8 cellular contexts compared by ENCODE assay signal in the genomic region with DNA sequence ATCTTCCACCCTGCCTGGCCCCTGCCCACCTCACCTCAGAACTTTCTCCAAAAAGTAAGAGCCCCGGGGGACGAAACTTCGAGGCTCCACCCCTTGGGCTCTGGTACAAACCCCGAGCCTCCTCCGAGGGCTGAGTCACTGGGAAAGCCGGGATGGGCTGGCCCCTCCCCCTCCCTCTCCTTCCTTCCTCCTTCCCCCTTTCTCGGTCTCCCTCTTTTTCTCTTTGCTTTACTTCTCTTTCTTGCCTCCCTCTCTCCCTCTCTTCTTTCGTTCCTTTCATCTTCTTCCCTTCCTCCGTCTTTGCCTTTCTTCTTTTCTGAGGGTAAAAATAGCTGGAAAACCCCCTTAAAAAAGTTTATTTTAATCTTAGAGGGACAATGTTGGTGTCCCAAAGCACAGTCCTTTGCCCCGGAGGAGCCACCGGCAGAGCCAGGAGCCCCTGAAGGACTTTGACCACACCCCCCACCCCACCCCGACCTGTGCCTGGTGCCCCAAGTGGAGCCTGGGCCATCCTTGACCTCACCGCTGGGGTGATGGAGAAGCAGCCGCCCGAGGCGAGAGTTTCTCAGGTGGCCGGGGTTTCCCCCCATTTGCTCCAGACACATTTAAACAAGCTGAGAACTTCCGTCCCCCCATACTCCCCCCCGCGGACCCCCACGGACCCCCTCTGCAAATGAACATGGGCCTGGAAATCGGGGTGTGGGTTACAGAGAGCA. TPM values are rescaled to one million over a fixed set of nuclear protein-coding genes. Genes with fewer than 3 reads are reported as not detected.
A peak's percentile ranks its signal among the peaks of the same experiment; 100 is the strongest.
DNase-seq lines count a peak whose midpoint lies in the region; ATAC-seq lines count a peak whose summit lies in the region.

No MANE protein-coding gene starts in this region.

- no peaks in the 10 kb centered on the region for H3K27me3 ChIP-seq in CD4-positive, CD25-positive, alpha-beta regulatory T cell (ENCODE audit: control insufficient read depth, insufficient read depth, low read length)
- no peaks in the 10 kb centered on the region for H3K27me3 ChIP-seq in muscle layer of duodenum (ENCODE audit: low read depth, low read length)

- no peak overlapping the region for H3K27ac ChIP-seq in CD4-positive, CD25-positive, alpha-beta regulatory T cell (ENCODE audit: insufficient read depth, low read length, poor library complexity, severe bottlenecking)
- H3K27ac ChIP-seq in muscle layer of duodenum (ENCODE audit: low read length), result peak overlapping the region; percentile 69

- H3K27me3 Mint-ChIP-seq in CD4-positive, CD25-positive, alpha-beta regulatory T cell, result peaks cover 10% of the 10 kb centered on the region

- ATAC-seq in CD4-positive, CD25-positive, alpha-beta regulatory T cell (ENCODE audit: low read depth in 2 of 2), result no peak
- ATAC-seq in HG03025 (IDR thresholded peaks at IDR 0.05; ENCODE audit: low FRiP score, unreplicated experiment) (no peak), GM21381 (IDR thresholded peaks at IDR 0.05; ENCODE audit: unreplicated experiment) (no peak)

- H3K36me3 ChIP-seq in CD4-positive, CD25-positive, alpha-beta regulatory T cell (ENCODE audit: control insufficient read depth, insufficient read depth, low read length), result no peaks in the 10 kb centered on the region
- H3K36me3 ChIP-seq in muscle layer of duodenum (ENCODE audit: control insufficient read depth in 1 of 2, insufficient read depth in 2 of 2, low read length in 2 of 2), result no peaks in the 10 kb centered on the region

- H3K4me1 ChIP-seq in CD4-positive, CD25-positive, alpha-beta regulatory T cell (ENCODE audit: control insufficient read depth, insufficient read depth, low read length, poor library complexity, severe bottlenecking), result peaks cover 16% of the 10 kb centered on the region
- H3K4me1 ChIP-seq in muscle layer of duodenum (ENCODE audit: control insufficient read depth in 1 of 2, insufficient read depth in 2 of 2, low read length in 2 of 2), result peaks cover 15 to 70% of the 10 kb centered on the region in 2 donors

- DNase-seq in CD4-positive, CD25-positive, alpha-beta regulatory T cell, result no peak
- DNase-seq in LHCN-M2 (ENCODE audit: low read depth) (peak; percentile 66), dedifferentiated amniotic fluid mesenchymal stem cell (ENCODE audit: extremely low spot score) (peak; percentile 74)
- DNase-seq in activated CD8-positive, alpha-beta memory T cell treated with anti-CD3 and anti-CD28 coated beads for 24 hours, result no peak
- no peak for DNase-seq in stimulated activated CD4-positive, alpha-beta T cell treated with anti-CD3 and anti-CD28 coated beads, Interleukin-4, amount 100 ng/mL, for 1 hour

- H3K4me3 ChIP-seq in CD4-positive, CD25-positive, alpha-beta regulatory T cell (ENCODE audit: low read depth, low read length), result no peak overlapping the region
- H3K4me3 ChIP-seq in muscle layer of duodenum (ENCODE audit: low read depth in 1 of 2, low read length in 2 of 2), result peak overlapping the region; percentile 11 to 26

- H3K36me3 Mint-ChIP-seq in CD4-positive, CD25-positive, alpha-beta regulatory T cell, result no peaks in the 10 kb centered on the region

- H3K9me3 ChIP-seq in CD4-positive, CD25-positive, alpha-beta regulatory T cell (ENCODE audit: control insufficient read depth in 2 of 2, low read length in 2 of 2), result no peaks in the 10 kb centered on the region
- no peaks in the 10 kb centered on the region for H3K9me3 ChIP-seq in muscle layer of duodenum (ENCODE audit: control insufficient read depth in 1 of 2, low read length in 2 of 2)

- H3K4me3 Mint-ChIP-seq in CD4-positive, CD25-positive, alpha-beta regulatory T cell, result peak overlapping the region in 3 of 4 donors; percentile 2 to 54 (median 41)

- H3K9me3 Mint-ChIP-seq in CD4-positive, CD25-positive, alpha-beta regulatory T cell, result no peaks in the 10 kb centered on the region

- peaks cover 0 to 19% (median 5%) of the 10 kb centered on the region in 4 donors for H3K4me1 Mint-ChIP-seq in CD4-positive, CD25-positive, alpha-beta regulatory T cell

- no peak overlapping the region for H3K27ac Mint-ChIP-seq in CD4-positive, CD25-positive, alpha-beta regulatory T cell

RNA-seq across cellular contexts. Expression of a gene that starts 5.7 kb away (rescaled TPM):
- 52.3 TPM for total RNA-seq in CD4-positive, CD25-positive, alpha-beta regulatory T cell
- 1 to 10 TPM; 1.2 to 1.7 (median 1.5) TPM for polyA plus RNA-seq in CD4-positive, CD25-positive, alpha-beta regulatory T cell
- 9.1 and 10.8 TPM in 2 replicates for total RNA-seq in LHCN-M2 (2014; rRNA removed)
- polyA plus RNA-seq in LHCN-M2 (2012), result 3.7 TPM

Comparison
In these comparisons a context has a peak if more than half of its experiments do, and no peak if none do; other contexts are left out.
1. DNase-seq: peak in LHCN-M2 (single experiment) and dedifferentiated amniotic fluid mesenchymal stem cell (single experiment); none in CD4-positive, CD25-positive, alpha-beta regulatory T cell (0 of 3), activated CD8-positive, alpha-beta memory T cell treated with anti-CD3 and anti-CD28 coated beads for 24 hours (single experiment) and stimulated activated CD4-positive, alpha-beta T cell treated with anti-CD3 and anti-CD28 coated beads, Interleukin-4, amount 100 ng/mL, for 1 hour (single experiment).